ENCODE assay signal across 8 cellular contexts in genomic region chr11:65113361-65113756, GRCh38. TPM values are rescaled to one million over a fixed set of nuclear protein-coding genes. Genes with fewer than 3 reads are reported as not detected.
DNase-seq lines count a peak whose midpoint lies in the region; ATAC-seq and TF ChIP-seq lines count a peak whose summit lies in the region.

No MANE protein-coding gene starts in this region.

- H3F3A ChIP-seq in Loucy (ENCODE audit: low read depth), result peaks cover 7% of the 10 kb centered on the region

- peaks cover 34% of the 10 kb centered on the region for H3K4me1 Mint-ChIP-seq in Calu3 (ENCODE audit: low read depth, unreplicated experiment)
- H3K4me1 Mint-ChIP-seq in effector memory CD8-positive, alpha-beta T cell (ENCODE audit: low read depth in 2 of 2), result peaks cover 36 to 48% of the 10 kb centered on the region in 2 donors

- H3K27me3 ChIP-seq in Loucy (ENCODE audit: insufficient read depth, low read length, poor library complexity, severe bottlenecking) (no peaks in the 10 kb centered on the region), osteoblast (ENCODE audit: insufficient read depth, low read length) (no peaks in the 10 kb centered on the region)

- H2AFZ ChIP-seq in Loucy (ENCODE audit: low read length) (no peak overlapping the region), osteoblast (ENCODE audit: low read length) (no peak overlapping the region)

- H3K9me2 ChIP-seq in Loucy (replicated peaks; ENCODE audit: low read depth, low read length), result no peaks in the 10 kb centered on the region

- peaks cover 14% of the 10 kb centered on the region; the same call in 1 of the 2 replicates for H3K79me2 ChIP-seq in Loucy (ENCODE audit: insufficient read depth, low read length)
- peaks cover 19% of the 10 kb centered on the region for H3K79me2 ChIP-seq in osteoblast (ENCODE audit: insufficient read depth, low read length)

- TF ChIP-seq CTCF in Calu3 (IDR thresholded peaks at IDR 0.05; ENCODE audit: unreplicated experiment), result no peak
- TF ChIP-seq CTCF in Loucy (conservative IDR thresholded peaks at IDR 0.05; ENCODE audit: low read length), result no peak
- TF ChIP-seq CTCF in osteoblast (IDR thresholded peaks at IDR 0.05; ENCODE audit: extremely low read depth, low read depth, low read length), result no peak

- CTCF ChIA-PET in Calu3 (lab: Charles Lee), result interaction anchor here (0.8 to 1.0 kb wide), 2 partner anchors 9 to 68 kb away, joined by 3 to 5 read pairs; partner anchors contain the start of genes CAPN1, FAU and MRPL49

- H3K4me3 Mint-ChIP-seq in Calu3 (ENCODE audit: low read depth, unreplicated experiment), result peak overlapping the region; percentile 81
- H3K4me3 Mint-ChIP-seq in effector memory CD8-positive, alpha-beta T cell, result peak overlapping the region; percentile 99

- no peaks in the 10 kb centered on the region for H3K27me3 Mint-ChIP-seq in Calu3 (ENCODE audit: unreplicated experiment)
- H3K27me3 Mint-ChIP-seq in effector memory CD8-positive, alpha-beta T cell, result no peaks in the 10 kb centered on the region

- BruUV-seq in Calu3 (replicated peaks; lab: Mats Ljungman, UMichigan), result no TSS peak

- ATAC-seq in effector memory CD8-positive, alpha-beta T cell (replicated peaks), result no peak

- H3K9me3 Mint-ChIP-seq in Calu3 (ENCODE audit: low read depth, unreplicated experiment), result no peaks in the 10 kb centered on the region
- no peaks in the 10 kb centered on the region for H3K9me3 Mint-ChIP-seq in effector memory CD8-positive, alpha-beta T cell

- peaks cover 14% of the 10 kb centered on the region; the same call in 1 of the 2 replicates for H3K36me3 ChIP-seq in Loucy (ENCODE audit: insufficient read depth, low read length)
- peaks cover 13% of the 10 kb centered on the region for H3K36me3 ChIP-seq in osteoblast (ENCODE audit: insufficient read depth, low read length)

- peaks cover 79% of the 10 kb centered on the region for H3K36me3 Mint-ChIP-seq in Calu3 (ENCODE audit: insufficient read depth, unreplicated experiment)
- H3K36me3 Mint-ChIP-seq in effector memory CD8-positive, alpha-beta T cell (ENCODE audit: insufficient read depth), result peaks cover 64% of the 10 kb centered on the region

- peak overlapping the region; percentile 74 for H3K9ac ChIP-seq in Loucy (ENCODE audit: low read depth, low read length, poor library complexity, severe bottlenecking)

- peak overlapping the region; percentile 79 for H3K27ac Mint-ChIP-seq in Calu3 (ENCODE audit: unreplicated experiment)
- H3K27ac Mint-ChIP-seq in effector memory CD8-positive, alpha-beta T cell, result peak overlapping the region; percentile 90 to 97

- H3K4me2 ChIP-seq in Loucy (ENCODE audit: low read depth, low read length, poor library complexity, severe bottlenecking) (peak overlapping the region; percentile 97), osteoblast (ENCODE audit: insufficient read depth, low read length) (peak overlapping the region; percentile 92)

- peaks cover 26% of the 10 kb centered on the region for H3K4me1 ChIP-seq in Loucy (ENCODE audit: insufficient read depth, low read length, poor library complexity, severe bottlenecking)
- peaks cover 27% of the 10 kb centered on the region for H3K4me1 ChIP-seq in osteoblast (ENCODE audit: insufficient read depth, low read length)

- H3K4me3 ChIP-seq in Loucy (ENCODE audit: low read length, poor library complexity, severe bottlenecking), result peak overlapping the region; percentile 75
- H3K4me3 ChIP-seq in osteoblast (ENCODE audit: insufficient read depth, low read length), result peak overlapping the region; percentile 67

- H3K9me3 ChIP-seq in Loucy (ENCODE audit: insufficient read depth, low read depth, low read length) (no peaks in the 10 kb centered on the region), osteoblast (ENCODE audit: low read depth, low read length) (no peaks in the 10 kb centered on the region)

- H4K20me1 ChIP-seq in Loucy (ENCODE audit: insufficient read depth, low read length, poor library complexity, severe bottlenecking), result peaks cover 6% of the 10 kb centered on the region
- H4K20me1 ChIP-seq in osteoblast (ENCODE audit: insufficient read depth, low read length), result peaks cover 22% of the 10 kb centered on the region

- DNase-seq in Calu3, result no peak
- no peak for DNase-seq in effector memory CD8-positive, alpha-beta T cell
- peak; percentile 74 for DNase-seq in osteoblast (ENCODE audit: insufficient read length, low spot score, missing footprints)
- DNase-seq in activated gamma-delta T cell (lab: John Stamatoyannopoulos, UW), result no peak
- no peak for DNase-seq in NCI-H345 treated with DMSO at 0.1 percent for 48 hours (lab: John Stamatoyannopoulos, UW; ENCODE audit: unreplicated experiment)
- no peak for DNase-seq in GM03348 (ENCODE audit: low spot score)
- DNase-seq in NOMO-1 treated with DMSO at 0.1 percent for 48 hours (lab: John Stamatoyannopoulos, UW; ENCODE audit: unreplicated experiment), result no peak

- intact Hi-C loops in Calu3 (cut with micrococcal nuclease; ENCODE audit: unreplicated experiment), result loop anchor here (5.0 to 10.0 kb wide), 2 partner anchors 69 to 269 kb away; partner anchors contain the start of genes CAPN1 and CDC42BPG

- no peak overlapping the region for H3K27ac ChIP-seq in osteoblast (ENCODE audit: low read depth, low read length)

RNA-seq across cellular contexts. Expression of gene TM7SF2, which starts 1.7 kb away (rescaled TPM):
- total RNA-seq in Calu3 (2022) (41.2 and 42.8 TPM in 2 replicates), osteoblast (8.8 and 10.1 TPM in 2 replicates)

RNA-seq across cellular contexts. Expression of gene ZNHIT2, which starts 4.1 kb away (rescaled TPM):
- total RNA-seq in Calu3 (2022), result 13.2 and 17.2 TPM in 2 replicates
- total RNA-seq in osteoblast, result 12.3 and 12.4 TPM in 2 replicates

RNA-seq across cellular contexts. Expression of gene FAU, which starts 8.6 kb away (rescaled TPM):
- 650 and 668 TPM in 2 replicates for total RNA-seq in Calu3 (2022)
- total RNA-seq in osteoblast, result 94.3 and 118 TPM in 2 replicates

RNA-seq across cellular contexts. Expression of gene MRPL49, which starts 8.8 kb away (rescaled TPM):
- 84.1 and 97.9 TPM in 2 replicates for total RNA-seq in Calu3 (2022)
- total RNA-seq in osteoblast, result 37.4 and 41.6 TPM in 2 replicates

RNA-seq across cellular contexts. Expression of gene VPS51, which starts 17.3 kb away (rescaled TPM):
- total RNA-seq in Calu3 (2022), result 64.4 and 78.1 TPM in 2 replicates
- total RNA-seq in osteoblast, result 122 and 153 TPM in 2 replicates
